8 cellular contexts compared by ENCODE assay signal in genomic region chr17:77363821-77364361, GRCh38.
DNase-seq lines count a peak whose midpoint lies in the region; ATAC-seq, FAIRE-seq and TF ChIP-seq lines count a peak whose summit lies in the region.

No MANE protein-coding gene starts in this region.

- H3K9me3 Mint-ChIP-seq in activated naive CD8-positive, alpha-beta T cell treated with anti-CD3 and anti-CD28 coated beads, Interleukin-2, amount 10 ng/mL, durations not matched to agents 7 days and 5 days: no peaks in the 10 kb centered on the region
- no peaks in the 10 kb centered on the region for H3K9me3 Mint-ChIP-seq in stimulated activated naive CD8-positive, alpha-beta T cell treated with anti-CD3 and anti-CD28 coated beads, Interleukin-15, amount 100 ng/mL, for 72 hours

- ATAC-seq in activated naive CD8-positive, alpha-beta T cell treated with anti-CD3 and anti-CD28 coated beads, Interleukin-2, amount 10 ng/mL, durations not matched to agents 7 days and 5 days (ENCODE audit: low read depth): no peak
- peak; percentile 61 for ATAC-seq in stimulated activated naive CD8-positive, alpha-beta T cell treated with anti-CD3 and anti-CD28 coated beads, Interleukin-15, amount 100 ng/mL, for 72 hours
- no peak for ATAC-seq in HG03342 (IDR thresholded peaks at IDR 0.05; ENCODE audit: unreplicated experiment)

- peaks cover 14% of the 10 kb centered on the region for H3K27me3 Mint-ChIP-seq in activated naive CD8-positive, alpha-beta T cell treated with anti-CD3 and anti-CD28 coated beads, Interleukin-2, amount 10 ng/mL, durations not matched to agents 7 days and 5 days
- H3K27me3 Mint-ChIP-seq in stimulated activated naive CD8-positive, alpha-beta T cell treated with anti-CD3 and anti-CD28 coated beads, Interleukin-15, amount 100 ng/mL, for 72 hours: peaks cover 10% of the 10 kb centered on the region

- no peak overlapping the region for H3K27ac Mint-ChIP-seq in activated naive CD8-positive, alpha-beta T cell treated with anti-CD3 and anti-CD28 coated beads, Interleukin-2, amount 10 ng/mL, durations not matched to agents 7 days and 5 days
- H3K27ac Mint-ChIP-seq in stimulated activated naive CD8-positive, alpha-beta T cell treated with anti-CD3 and anti-CD28 coated beads, Interleukin-15, amount 100 ng/mL, for 72 hours: peak overlapping the region; percentile 24 to 47

- TF ChIP-seq POLR2A in H54 (IDR thresholded peaks at IDR 0.05; ENCODE audit: low read depth, low read length): no peak

- no peak for FAIRE-seq in H54 (lab: Jason Lieb, UNC)

- POLR2A ChIA-PET in activated naive CD8-positive, alpha-beta T cell treated with anti-CD3 and anti-CD28 coated beads, Interleukin-2, amount 10 ng/mL, durations not matched to agents 7 days and 5 days (lab: Charles Lee): no interaction called here

- peaks cover 2% of the 10 kb centered on the region for H3K36me3 Mint-ChIP-seq in activated naive CD8-positive, alpha-beta T cell treated with anti-CD3 and anti-CD28 coated beads, Interleukin-2, amount 10 ng/mL, durations not matched to agents 7 days and 5 days

- peaks cover 37% of the 10 kb centered on the region for H3K4me1 Mint-ChIP-seq in activated naive CD8-positive, alpha-beta T cell treated with anti-CD3 and anti-CD28 coated beads, Interleukin-2, amount 10 ng/mL, durations not matched to agents 7 days and 5 days
- H3K4me1 Mint-ChIP-seq in stimulated activated naive CD8-positive, alpha-beta T cell treated with anti-CD3 and anti-CD28 coated beads, Interleukin-15, amount 100 ng/mL, for 72 hours: peaks cover 55% of the 10 kb centered on the region

- DNase-seq in HUDEP-2 (lab: John Stamatoyannopoulos, UW; ENCODE audit: unreplicated experiment in 76 of 76) (peak in 49 of 76 experiments; percentile 4 to 77 (median 32)), iris pigment epithelial cell (ENCODE audit: low read depth) (peak; percentile 63), H54 (ENCODE audit: insufficient read length, low spot score) (no peak), NCI-H345 (lab: John Stamatoyannopoulos, UW) (no peak), DMS153 treated with DMSO at 0.1 percent for 48 hours (lab: John Stamatoyannopoulos, UW; ENCODE audit: unreplicated experiment) (no peak)
- DNase-seq in activated naive CD8-positive, alpha-beta T cell treated with anti-CD3 and anti-CD28 coated beads, Interleukin-2, amount 10 ng/mL, durations not matched to agents 7 days and 5 days: peak; percentile 44
- DNase-seq in stimulated activated naive CD8-positive, alpha-beta T cell treated with anti-CD3 and anti-CD28 coated beads, Interleukin-15, amount 100 ng/mL, for 72 hours: peak in 1 of 2 donors; percentile 36

- peak overlapping the region; percentile 2 for H3K4me3 Mint-ChIP-seq in activated naive CD8-positive, alpha-beta T cell treated with anti-CD3 and anti-CD28 coated beads, Interleukin-2, amount 10 ng/mL, durations not matched to agents 7 days and 5 days
- peak overlapping the region; percentile 76 to 81 for H3K4me3 Mint-ChIP-seq in stimulated activated naive CD8-positive, alpha-beta T cell treated with anti-CD3 and anti-CD28 coated beads, Interleukin-15, amount 100 ng/mL, for 72 hours

Comparison
In these comparisons a context has a peak if more than half of its experiments do, and no peak if none do; other contexts are left out.
1. DNase-seq: peak in HUDEP-2 (49 of 76), activated naive CD8-positive, alpha-beta T cell treated with anti-CD3 and anti-CD28 coated beads, Interleukin-2, amount 10 ng/mL, durations not matched to agents 7 days and 5 days (single experiment) and iris pigment epithelial cell (single experiment); none in H54 (single experiment), NCI-H345 (single experiment) and DMS153 treated with DMSO at 0.1 percent for 48 hours (single experiment).